17 cellular contexts compared by ENCODE assay signal in the genomic region with DNA sequence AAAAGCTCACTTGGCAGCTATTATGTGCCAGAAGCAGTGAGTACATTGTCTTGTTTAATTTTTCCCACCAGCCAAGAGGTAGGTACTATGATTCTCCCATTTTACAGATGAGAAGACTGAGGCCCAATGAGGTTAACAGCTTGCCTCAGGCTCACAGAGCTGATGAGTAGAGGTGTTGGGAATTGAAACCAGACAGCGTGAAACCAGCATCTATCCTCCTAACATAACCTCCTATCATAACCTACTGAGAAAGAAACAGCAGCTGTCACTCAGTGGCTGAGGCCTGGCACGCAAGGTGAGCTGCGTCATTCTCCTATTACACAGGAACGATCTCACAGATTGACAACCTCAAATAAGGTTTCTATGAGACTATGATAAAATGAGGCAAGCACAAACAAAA. TPM values are rescaled to one million over a fixed set of nuclear protein-coding genes. Genes with fewer than 3 reads are reported as not detected.
DNase-seq lines count a peak whose midpoint lies in the region; ATAC-seq, FAIRE-seq and TF ChIP-seq lines count a peak whose summit lies in the region.
"Had no signal": no experiment of that assay in that cellular context is flagged by ENCODE, and none has a peak within 500 bp of the region (broad histone marks: within the 10 kb centered on the region; RNA-seq: fewer than 3 reads in every experiment).

No MANE protein-coding gene starts in this region.

- WGBS in HepG2 (ENCODE audit: low lambda C conversion rate): 78% methylated on average over 4 of the region's 4 CpGs
- 80% methylated on average over 1 of the region's 4 CpGs for WGBS in right lobe of liver (ENCODE audit: insufficient coverage, low coverage, low lambda C conversion rate, missing lambda C conversion rate)

- H3K36me3 Mint-ChIP-seq in central memory CD8-positive, alpha-beta T cell (ENCODE audit: insufficient read depth): peaks cover 4% of the 10 kb centered on the region

- CTCF ChIA-PET in HepG2 (lab: Yijun Ruan, JAX; ENCODE audit: low intra/inter-chr PET ratio, low total read pairs): no interaction called here

- no peak overlapping the region for H3K4me3 Mint-ChIP-seq in central memory CD8-positive, alpha-beta T cell

- H3K9me3 ChIP-seq in HepG2 (ENCODE audit: low read length): no peaks in the 10 kb centered on the region
- H3K9me3 ChIP-seq in right lobe of liver: no peaks in the 10 kb centered on the region
- H3K9me3 ChIP-seq: BLaER1 treated with 17β-estradiol and CSF1 and Interleukin-3, amounts not matched to agents 10 nM and 100 nM; SJCRH30 had no signal

- no peak for FAIRE-seq in HepG2 (lab: Jason Lieb, UNC)
- FAIRE-seq: H1 had no signal

- no peak overlapping the region for H2AFZ ChIP-seq in HepG2 (ENCODE audit: low read length)
- H2AFZ ChIP-seq: PC-9 had no signal

- POLR2A ChIA-PET in HepG2 (lab: Yijun Ruan, JAX): no interaction called here

- peaks cover 20% of the 10 kb centered on the region for H3K4me1 Mint-ChIP-seq in central memory CD8-positive, alpha-beta T cell

- BruUV-seq in HepG2 (replicated peaks; lab: Mats Ljungman, UMichigan): no TSS peak

- in situ Hi-C loops in HepG2 (cut with HindIII; ENCODE audit: extremely low pct_ligation_motif_present, low pct_unique_long_range_greater_than_20kb): no loop called here

- H3K36me3 ChIP-seq in HepG2 (replicated peaks in 1 of 2; ENCODE audit: control insufficient read depth in 1 of 2, insufficient read depth in 2 of 2, low read length in 2 of 2): no peaks in the 10 kb centered on the region
- H3K36me3 ChIP-seq in right lobe of liver: no peaks in the 10 kb centered on the region
- H3K36me3 ChIP-seq: BLaER1 treated with 17β-estradiol and CSF1 and Interleukin-3, amounts not matched to agents 10 nM and 100 nM; SJCRH30 had no signal

- ATAC-seq in HepG2 (no peak), right lobe of liver (no peak), HG03521 (IDR thresholded peaks at IDR 0.05; ENCODE audit: unreplicated experiment) (peak; percentile 55), left colon (no peak)
- peak; percentile 91 for ATAC-seq in central memory CD8-positive, alpha-beta T cell (replicated peaks; ENCODE audit: extremely low read depth, poor library complexity, severe bottlenecking)

- no peaks in the 10 kb centered on the region for H4K20me1 ChIP-seq in HepG2 (ENCODE audit: insufficient read depth, low read length)
- H4K20me1 ChIP-seq: BLaER1 treated with 17β-estradiol and CSF1 and Interleukin-3, amounts not matched to agents 10 nM and 100 nM had no signal

- no peak for TF ChIP-seq EP300 in HepG2 (IDR thresholded peaks at IDR 0.05; ENCODE audit: low read depth in 2 of 2, low read length in 2 of 2)
- TF ChIP-seq EP300 in HepG2 (CRISPR knock-in tag; IDR thresholded peaks at IDR 0.05; ENCODE audit: borderline replicate concordance): no peak

- H3K79me2 ChIP-seq in HepG2 (ENCODE audit: insufficient read depth, low read length): no peaks in the 10 kb centered on the region

- H3K9ac ChIP-seq in HepG2 (ENCODE audit: insufficient read depth, low read depth, low read length): no peak overlapping the region
- H3K9ac ChIP-seq: BLaER1 treated with 17β-estradiol and CSF1 and Interleukin-3, amounts not matched to agents 10 nM and 100 nM had no signal

- H3K4me2 ChIP-seq in HepG2 (ENCODE audit: low read depth, low read length): no peak overlapping the region
- H3K4me2 ChIP-seq: BLaER1 treated with 17β-estradiol and CSF1 and Interleukin-3, amounts not matched to agents 10 nM and 100 nM; PC-9 had no signal

- H3K27ac ChIP-seq in HepG2 (ENCODE audit: extremely low read length, insufficient read depth, low read length): no peak overlapping the region
- H3K27ac ChIP-seq in right lobe of liver: no peak overlapping the region
- H3K27ac ChIP-seq: BLaER1 treated with 17β-estradiol and CSF1 and Interleukin-3, amounts not matched to agents 10 nM and 100 nM; PC-9; SJCRH30 had no signal

- H3K4me1 ChIP-seq in HepG2 (ENCODE audit: insufficient read depth, low read length): no peaks in the 10 kb centered on the region
- H3K4me1 ChIP-seq in right lobe of liver: no peaks in the 10 kb centered on the region
- H3K4me1 ChIP-seq: SJCRH30 had no signal

- H3K27ac Mint-ChIP-seq in central memory CD8-positive, alpha-beta T cell (ENCODE audit: low read depth): peak overlapping the region; percentile 85

- TF ChIP-seq CTCF in HepG2 (CRISPR knock-in tag; IDR thresholded peaks at IDR 0.05): no peak
- TF ChIP-seq CTCF in right lobe of liver (IDR thresholded peaks at IDR 0.05): no peak

- no peaks in the 10 kb centered on the region for H3K9me3 Mint-ChIP-seq in central memory CD8-positive, alpha-beta T cell

- intact Hi-C loops in HepG2 (cut with micrococcal nuclease; ENCODE audit: unreplicated experiment) (no loop called here), right lobe of liver (cut with DNase I) (no loop called here), left colon (cut with DNase I, micrococcal nuclease) (no loop called here)

- TF ChIP-seq POLR2A in HepG2 (IDR thresholded peaks at IDR 0.05; ENCODE audit: insufficient read depth in 1 of 2, low read depth in 2 of 2, low read length in 2 of 2) (no peak), right lobe of liver (IDR thresholded peaks at IDR 0.05) (no peak)

- no peak for TF ChIP-seq RAD21 in HepG2 (CRISPR knock-in tag; IDR thresholded peaks at IDR 0.05)

- H3K27me3 ChIP-seq in HepG2 (ENCODE audit: control insufficient read depth in 1 of 2, insufficient read depth in 2 of 2, low read length in 2 of 2) (no peaks in the 10 kb centered on the region), right lobe of liver (no peaks in the 10 kb centered on the region)
- H3K27me3 ChIP-seq: BLaER1 treated with 17β-estradiol and CSF1 and Interleukin-3, amounts not matched to agents 10 nM and 100 nM; SJCRH30 had no signal

- H3K4me3 ChIP-seq in HepG2 (replicated peaks in 1 of 3; ENCODE audit: insufficient read depth in 1 of 3, low read depth in 2 of 3, low read length in 3 of 3) (no peak overlapping the region), right lobe of liver (no peak overlapping the region)
- H3K4me3 ChIP-seq: BLaER1 treated with 17β-estradiol and CSF1 and Interleukin-3, amounts not matched to agents 10 nM and 100 nM; PC-9; SJCRH30 had no signal

- no peak for DNase-seq in HepG2 (ENCODE audit: low spot score)
- no peak for DNase-seq in right lobe of liver
- peak in 1 of 2 donors; percentile 35 for DNase-seq in central memory CD8-positive, alpha-beta T cell (ENCODE audit: low spot score in 2 of 2)
- no peak for DNase-seq in SKM-1 treated with dmso at 0.1 percent for 144 hours (lab: John Stamatoyannopoulos, UW; ENCODE audit: unreplicated experiment)
- DNase-seq in activated naive CD4-positive, alpha-beta T cell (lab: John Stamatoyannopoulos, UW): no peak
- DNase-seq in iPS-NIHi7 (ENCODE audit: extremely low spot score): no peak
- DNase-seq in left colon: no peak
- DNase-seq: DMS153, IMR-90, NCI-H187, NCI-H446 treated with DMSO at 0.1 percent for 48 hours, NCI-H748 treated with DMSO at 0.1 percent for 48 hours, PC-9, SJCRH30 had no signal

- H3K27me3 Mint-ChIP-seq in central memory CD8-positive, alpha-beta T cell: no peaks in the 10 kb centered on the region

RNA-seq across cellular contexts. Expression of gene PYROXD2, which starts 6.2 kb away (rescaled TPM):
- total RNA-seq in HepG2 (2016; rRNA removed; fragmentation: Illumina TruSeq; extraction: Trizol) (1.8 and 2.0 TPM in 2 replicates), right lobe of liver (10 to 100 TPM in 2 of 6 experiments, 1 to 10 TPM in 4; 3.0 to 25.3 (median 7.1) TPM), left colon (10 to 100 TPM in 1 of 2 donors, 1 to 10 TPM in 1; 6.0 to 13.4 TPM)
- 0.26 and 3.0 TPM in 2 replicates for total RNA-seq in HepG2 (2016; cell fraction: cytosol; rRNA removed; fragmentation: Illumina TruSeq; extraction: Trizol; ENCODE audit: low read depth)
- 1.2 and 1.3 TPM in 2 replicates for total RNA-seq in HepG2 (2016; cell fraction: insoluble cytoplasmic fraction; rRNA removed; fragmentation: Illumina TruSeq; extraction: Trizol)
- 1.0 and 1.4 TPM in 2 replicates for total RNA-seq in HepG2 (2016; cell fraction: membrane; rRNA removed; fragmentation: Illumina TruSeq; extraction: Trizol)
- total RNA-seq in HepG2 (2016; cell fraction: nucleus; rRNA removed; fragmentation: Illumina TruSeq; extraction: Trizol): 1.6 and 2.0 TPM in 2 replicates
- 6.2 and 10.7 TPM in 2 replicates for polyA plus RNA-seq in HepG2 (2011; rRNA removed)
- polyA plus RNA-seq in HepG2 (2011; cell fraction: cytosol; rRNA removed): 1.5 and 6.4 TPM in 2 replicates
- 22.4 and 28.0 TPM in 2 replicates for polyA plus RNA-seq in HepG2 (2011; cell fraction: nucleus; rRNA removed)
- polyA plus RNA-seq in HepG2 (2012): 2.3 and 3.3 TPM in 2 replicates
- polyA plus RNA-seq in HepG2 (2016; cell fraction: cytosol; fragmentation: Illumina TruSeq; extraction: Trizol; ENCODE audit: low read depth): 1.6 and 1.7 TPM in 2 replicates
- 0.78 and 1.6 TPM in 2 replicates for polyA plus RNA-seq in HepG2 (2016; cell fraction: insoluble cytoplasmic fraction; fragmentation: Illumina TruSeq; extraction: Trizol; ENCODE audit: low read depth)
- 1.0 and 2.1 TPM in 2 replicates for polyA plus RNA-seq in HepG2 (2016; cell fraction: membrane; fragmentation: Illumina TruSeq; extraction: Trizol; ENCODE audit: low read depth)
- 1.6 and 2.6 TPM in 2 replicates for polyA plus RNA-seq in HepG2 (2016; cell fraction: nucleus; fragmentation: Illumina TruSeq; extraction: Trizol; ENCODE audit: insufficient read depth, low read depth)
- polyA minus RNA-seq in HepG2 (2011; rRNA and poly(A)+ RNA removed; ENCODE audit: low replicate concordance): 3.2 and 9.1 TPM in 2 replicates
- 0.97 and 2.5 TPM in 2 replicates for polyA minus RNA-seq in HepG2 (2011; cell fraction: cytosol; rRNA and poly(A)+ RNA removed)
- polyA minus RNA-seq in HepG2 (2011; cell fraction: nucleus; rRNA and poly(A)+ RNA removed): 3.0 and 8.6 TPM in 2 replicates

RNA-seq across cellular contexts. Expression of gene HPS1, which starts 37.9 kb away (rescaled TPM):
- total RNA-seq in HepG2 (2016; rRNA removed; fragmentation: Illumina TruSeq; extraction: Trizol) (20.7 and 25.8 TPM in 2 replicates), right lobe of liver (10 to 100 TPM; 18.2 to 44.5 (median 32.0) TPM), left colon (10 to 100 TPM; 74.7 to 96.2 TPM)
- total RNA-seq in HepG2 (2016; cell fraction: cytosol; rRNA removed; fragmentation: Illumina TruSeq; extraction: Trizol; ENCODE audit: low read depth): 50.6 and 58.2 TPM in 2 replicates
- 14.1 and 23.6 TPM in 2 replicates for total RNA-seq in HepG2 (2016; cell fraction: insoluble cytoplasmic fraction; rRNA removed; fragmentation: Illumina TruSeq; extraction: Trizol)
- total RNA-seq in HepG2 (2016; cell fraction: membrane; rRNA removed; fragmentation: Illumina TruSeq; extraction: Trizol): 56.4 and 66.7 TPM in 2 replicates
- 19.0 and 25.7 TPM in 2 replicates for total RNA-seq in HepG2 (2016; cell fraction: nucleus; rRNA removed; fragmentation: Illumina TruSeq; extraction: Trizol)
- polyA plus RNA-seq in HepG2 (2011; rRNA removed): 24.6 and 33.7 TPM in 2 replicates
- polyA plus RNA-seq in HepG2 (2011; cell fraction: cytosol; rRNA removed): 18.0 and 21.8 TPM in 2 replicates
- 108 and 120 TPM in 2 replicates for polyA plus RNA-seq in HepG2 (2011; cell fraction: nucleus; rRNA removed)
- 16.9 and 22.7 TPM in 2 replicates for polyA plus RNA-seq in HepG2 (2012)
- polyA plus RNA-seq in HepG2 (2016; cell fraction: cytosol; fragmentation: Illumina TruSeq; extraction: Trizol; ENCODE audit: low read depth): 68.9 and 83.5 TPM in 2 replicates
- polyA plus RNA-seq in HepG2 (2016; cell fraction: insoluble cytoplasmic fraction; fragmentation: Illumina TruSeq; extraction: Trizol; ENCODE audit: low read depth): 19.4 and 23.0 TPM in 2 replicates
- 63.1 and 73.8 TPM in 2 replicates for polyA plus RNA-seq in HepG2 (2016; cell fraction: membrane; fragmentation: Illumina TruSeq; extraction: Trizol; ENCODE audit: low read depth)
- 43.6 and 45.7 TPM in 2 replicates for polyA plus RNA-seq in HepG2 (2016; cell fraction: nucleus; fragmentation: Illumina TruSeq; extraction: Trizol; ENCODE audit: insufficient read depth, low read depth)
- polyA minus RNA-seq in HepG2 (2011; rRNA and poly(A)+ RNA removed; ENCODE audit: low replicate concordance): 35.4 and 47.2 TPM in 2 replicates
- 12.4 and 14.5 TPM in 2 replicates for polyA minus RNA-seq in HepG2 (2011; cell fraction: cytosol; rRNA and poly(A)+ RNA removed)
- 45.1 and 49.1 TPM in 2 replicates for polyA minus RNA-seq in HepG2 (2011; cell fraction: nucleus; rRNA and poly(A)+ RNA removed)

Comparison
In these comparisons a context has a peak if more than half of its experiments do, and no peak if none do; other contexts are left out.
1. ATAC-seq: peak in HG03521 (single experiment) and central memory CD8-positive, alpha-beta T cell (single experiment); none in HepG2 (single experiment), right lobe of liver (0 of 4) and left colon (single experiment).